Comparison of ENCODE assay signal across 1 cellular context in genomic region chr7:25895792-25896171, GRCh38.
TF ChIP-seq lines count a peak whose summit lies in the region.

No MANE protein-coding gene starts in this region.

TF ChIP-seq in GM12878, 131 proteins besides CTCF, POLR2A, EP300 and RAD21:
- TF ChIP-seq PAX5 (IDR thresholded peaks at IDR 0.05; ENCODE audit: borderline replicate concordance, low read depth, low read length) (no peak), BMI1 (IDR thresholded peaks at IDR 0.05; ENCODE audit: borderline replicate concordance) (no peak), NR2F1 (conservative IDR thresholded peaks at IDR 0.05) (no peak), TCF3 (IDR thresholded peaks at IDR 0.05; ENCODE audit: borderline replicate concordance, insufficient read depth, low read depth, low read length) (no peak), KDM1A (IDR thresholded peaks at IDR 0.05; ENCODE audit: borderline replicate concordance) (no peak), CBX3 (IDR thresholded peaks at IDR 0.05; ENCODE audit: borderline replicate concordance, low read depth) (no peak), SRF (IDR thresholded peaks at IDR 0.05; ENCODE audit: low read depth in 2 of 2, low read length in 2 of 2) (no peak)
